ENCODE assay signal across 29 cellular contexts in genomic region chr22:43854786-43855271, GRCh38. TPM values are rescaled to one million over a fixed set of nuclear protein-coding genes. Genes with fewer than 3 reads are reported as not detected.
DNase-seq lines count a peak whose midpoint lies in the region; ATAC-seq and TF ChIP-seq lines count a peak whose summit lies in the region.
"Had no signal": no experiment of that assay in that cellular context is flagged by ENCODE, and none has a peak within 500 bp of the region (broad histone marks: within the 10 kb centered on the region; RNA-seq: fewer than 3 reads in every experiment).

No MANE protein-coding gene starts in this region.

- no peaks in the 10 kb centered on the region for H3K9me3 Mint-ChIP-seq in endothelial cell (ENCODE audit: unreplicated experiment)

- H4K20me1 ChIP-seq in osteoblast (ENCODE audit: insufficient read depth, low read length) = no peaks in the 10 kb centered on the region
- H4K20me1 ChIP-seq: BLaER1 had no signal

- H3K4me1 Mint-ChIP-seq in endothelial cell (ENCODE audit: unreplicated experiment) = peaks cover 60% of the 10 kb centered on the region
- H3K4me1 Mint-ChIP-seq: CD4-positive, CD25-positive, alpha-beta regulatory T cell; IgD-negative memory B cell had no signal

- peak; percentile 26 for DNase-seq in cardiac septum (ENCODE audit: low spot score)
- DNase-seq in right cardiac atrium = no peak
- DNase-seq in endothelial cell (ENCODE audit: low spot score) = no peak
- peak; percentile 76 for DNase-seq in osteoblast (ENCODE audit: insufficient read length, low spot score, missing footprints)
- DNase-seq in GM13977 (ENCODE audit: low spot score) = no peak
- no peak for DNase-seq in DMS153 (lab: John Stamatoyannopoulos, UW)
- no peak for DNase-seq in Kasumi-1 (lab: John Stamatoyannopoulos, UW)
- DNase-seq: CD4-positive, CD25-positive, alpha-beta regulatory T cell; DMS53; GM23248; NCI-H1092; NCI-H1417 treated with DMSO at 0.1 percent for 48 hours; NCI-H1694 treated with DMSO at 0.1 percent for 48 hours; NCI-H2081; NCI-H2171 treated with DMSO at 0.1 percent for 48 hours; NCI-H524; NCI-H774; PC-3; SJCRH30 had no signal

- in situ Hi-C loops in GM13977 (cut with MboI; ENCODE audit: low pct_unique_long_range_greater_than_20kb, low sequenced_read_pairs, unreplicated experiment) = no loop called here

- no peak overlapping the region for H2AFZ ChIP-seq in osteoblast (ENCODE audit: low read length)
- H2AFZ ChIP-seq: GM23248 had no signal

- no peak overlapping the region for H3K4me3 Mint-ChIP-seq in endothelial cell (ENCODE audit: unreplicated experiment)
- H3K4me3 Mint-ChIP-seq: CD4-positive, CD25-positive, alpha-beta regulatory T cell; IgD-negative memory B cell had no signal

- WGBS in right cardiac atrium = 89% methylated on average over 13 of the region's 13 CpGs

- H3K4me1 ChIP-seq in right cardiac atrium (ENCODE audit: control insufficient read depth, insufficient read depth, low read length) (no peaks in the 10 kb centered on the region), osteoblast (ENCODE audit: insufficient read depth, low read length) (no peaks in the 10 kb centered on the region)
- H3K4me1 ChIP-seq: SJCRH30 had no signal

- H3K9me3 ChIP-seq in right cardiac atrium (ENCODE audit: control insufficient read depth, low read length) (peaks cover 2% of the 10 kb centered on the region), osteoblast (ENCODE audit: low read depth, low read length) (no peaks in the 10 kb centered on the region)
- H3K9me3 ChIP-seq: SJCRH30 had no signal

- H3K27me3 ChIP-seq in right cardiac atrium (ENCODE audit: control insufficient read depth, insufficient read depth) (no peaks in the 10 kb centered on the region), osteoblast (ENCODE audit: insufficient read depth, low read length) (peaks cover 27% of the 10 kb centered on the region)
- H3K27me3 ChIP-seq: BLaER1 had no signal

- H3K27ac ChIP-seq in right cardiac atrium (ENCODE audit: low read length) = no peak overlapping the region
- no peak overlapping the region for H3K27ac ChIP-seq in osteoblast (ENCODE audit: low read depth, low read length)
- H3K27ac ChIP-seq: BLaER1, GM23248, HL-60, KMS-11, SJCRH30 had no signal

- peak overlapping the region; percentile 22 for H3K27ac Mint-ChIP-seq in endothelial cell (ENCODE audit: unreplicated experiment)
- H3K27ac Mint-ChIP-seq: CD4-positive, CD25-positive, alpha-beta regulatory T cell; IgD-negative memory B cell had no signal

- intact Hi-C loops in cardiac septum (cut with DNase I) = no loop called here
- intact Hi-C loops in right cardiac atrium (cut with DNase I) = no loop called here

- H3K4me3 ChIP-seq in right cardiac atrium (ENCODE audit: low read length) (no peak overlapping the region), osteoblast (ENCODE audit: insufficient read depth, low read length) (no peak overlapping the region)
- H3K4me3 ChIP-seq: BLaER1, GM23248, SJCRH30 had no signal

- peaks cover 7% of the 10 kb centered on the region for H3K27me3 Mint-ChIP-seq in endothelial cell (ENCODE audit: unreplicated experiment)

- no peaks in the 10 kb centered on the region for H3K36me3 ChIP-seq in osteoblast (ENCODE audit: insufficient read depth, low read length)
- H3K36me3 ChIP-seq: BLaER1, SJCRH30 had no signal

- no peaks in the 10 kb centered on the region for H3K79me2 ChIP-seq in osteoblast (ENCODE audit: insufficient read depth, low read length)

- no peak for ATAC-seq in right cardiac atrium
- ATAC-seq: HCT116, PC-3, Right ventricle myocardium inferior, SK-N-SH treated with all-trans-retinoic acid at 6 μM for 48 hours had no signal

- H3K4me2 ChIP-seq in osteoblast (ENCODE audit: insufficient read depth, low read length) = no peak overlapping the region
- H3K4me2 ChIP-seq: BLaER1, KMS-11 had no signal

- H3K36me3 Mint-ChIP-seq in endothelial cell (ENCODE audit: low read depth, unreplicated experiment) = peaks cover 12% of the 10 kb centered on the region
- H3K36me3 Mint-ChIP-seq: CD4-positive, CD25-positive, alpha-beta regulatory T cell had no signal

- no peak for TF ChIP-seq CTCF in endothelial cell (IDR thresholded peaks at IDR 0.05; ENCODE audit: unreplicated experiment)
- no peak for TF ChIP-seq CTCF in osteoblast (IDR thresholded peaks at IDR 0.05; ENCODE audit: extremely low read depth, low read depth, low read length)
- TF ChIP-seq CTCF in GM13977 (IDR thresholded peaks at IDR 0.05; ENCODE audit: extremely low read depth, insufficient read depth, missing control alignments) = no peak

RNA-seq across cellular contexts. Expression of gene SULT4A1, which starts 7.5 kb away (rescaled TPM):
- total RNA-seq in cardiac septum (0.13 TPM), right cardiac atrium (under 1 TPM; 0.17 to 0.42 (median 0.24) TPM), endothelial cell (ENCODE audit: unreplicated experiment) (16.5 TPM), osteoblast (under 0.01 TPM in 1 of 2 replicates, not detected in the other)
- 0.57 TPM for polyA plus RNA-seq in right cardiac atrium
- total RNA-seq: CD4-positive, CD25-positive, alpha-beta regulatory T cell; GM23248; PC-3; RPMI7951; SJCRH30 had no signal
- polyA plus RNA-seq: CD4-positive, CD25-positive, alpha-beta regulatory T cell; GM23248; IgD-negative memory B cell had no signal

RNA-seq across cellular contexts. Expression of gene PNPLA5, which starts 37.0 kb away (rescaled TPM):
- total RNA-seq in cardiac septum = not detected
- not detected for total RNA-seq in right cardiac atrium
- not detected for polyA plus RNA-seq in right cardiac atrium
- not detected for total RNA-seq in endothelial cell (ENCODE audit: unreplicated experiment)
- total RNA-seq in osteoblast = not detected in 2 replicates
- total RNA-seq: CD4-positive, CD25-positive, alpha-beta regulatory T cell; Daoy; G401; GM23248; PC-3; Right ventricle myocardium inferior; RPMI7951; SJCRH30 had no signal
- polyA plus RNA-seq: CD4-positive, CD25-positive, alpha-beta regulatory T cell; GM23248; IgD-negative memory B cell had no signal

RNA-seq across cellular contexts. Expression of gene EFCAB6, which starts 42.7 kb away (rescaled TPM):
- 1.3 TPM for total RNA-seq in cardiac septum
- 1 to 10 TPM; 1.7 to 3.4 (median 2.4) TPM for total RNA-seq in right cardiac atrium
- polyA plus RNA-seq in right cardiac atrium = 0.70 TPM
- 0.69 TPM for total RNA-seq in endothelial cell (ENCODE audit: unreplicated experiment)
- total RNA-seq in osteoblast = 1.8 and 2.9 TPM in 2 replicates
- total RNA-seq: CD4-positive, CD25-positive, alpha-beta regulatory T cell; SJCRH30 had no signal
- polyA plus RNA-seq: IgD-negative memory B cell had no signal

Comparison
In these comparisons a context has a peak if more than half of its experiments do, and no peak if none do; other contexts are left out.
1. DNase-seq: peak in cardiac septum (single experiment) and osteoblast (single experiment); none in right cardiac atrium (0 of 3), endothelial cell (single experiment), GM13977 (single experiment), DMS153 (single experiment) and Kasumi-1 (0 of 2).
2. RNA of gene SULT4A1, which starts 7.5 kb away (total RNA-seq): 16.5 TPM in endothelial cell (single experiment); 0.17 to 0.42 TPM in right cardiac atrium, 0.13 TPM in cardiac septum (single experiment) and under 0.01 TPM in osteoblast; every median in the first group is over 10 times any median in the second.